17 cellular contexts compared by ENCODE assay signal in the genomic region with DNA sequence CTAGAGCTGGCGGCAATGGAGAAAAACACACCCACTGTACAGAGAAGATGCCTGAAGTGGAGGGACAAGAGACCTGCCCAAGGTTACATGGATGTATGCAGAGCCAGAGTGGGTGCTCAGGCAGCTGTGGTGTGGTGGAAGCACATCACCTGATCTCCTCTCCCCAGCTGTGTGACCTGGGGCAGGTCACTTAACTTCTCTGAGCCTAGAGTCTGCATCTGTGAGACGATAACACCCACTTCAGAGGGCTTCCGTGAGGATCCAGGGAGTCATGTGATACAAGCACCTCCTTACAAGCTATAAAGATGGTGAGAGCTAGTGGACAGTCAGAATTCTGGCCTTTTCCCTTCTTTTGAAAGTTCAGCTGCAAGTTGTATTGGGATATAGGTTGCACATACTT. TPM values are rescaled to one million over a fixed set of nuclear protein-coding genes. Genes with fewer than 3 reads are reported as not detected.
DNase-seq lines count a peak whose midpoint lies in the region; ATAC-seq and TF ChIP-seq lines count a peak whose summit lies in the region.
"Had no signal": no experiment of that assay in that cellular context is flagged by ENCODE, and none has a peak within 500 bp of the region (broad histone marks: within the 10 kb centered on the region; RNA-seq: fewer than 3 reads in every experiment).

No MANE protein-coding gene starts in this region.

- no peaks in the 10 kb centered on the region for H3K9me3 Mint-ChIP-seq in central memory CD8-positive, alpha-beta T cell
- no peaks in the 10 kb centered on the region for H3K9me3 Mint-ChIP-seq in naive thymus-derived CD8-positive, alpha-beta T cell
- H3K9me3 Mint-ChIP-seq: H9 had no signal

- CTCF ChIA-PET in HEK293 (lab: Yijun Ruan, JAX) = interaction anchor here (0.7 kb wide), 1 partner anchor 137 kb away, joined by 3 read pairs; no protein-coding TSS in a partner anchor

- no peak overlapping the region for H3K4me3 Mint-ChIP-seq in central memory CD8-positive, alpha-beta T cell
- H3K4me3 Mint-ChIP-seq in naive thymus-derived CD8-positive, alpha-beta T cell = no peak overlapping the region
- H3K4me3 Mint-ChIP-seq: CD14-positive monocyte, H9 had no signal

- no peak overlapping the region for H3K4me3 ChIP-seq in HEK293 (ENCODE audit: low read depth, low read length)
- H3K4me3 ChIP-seq in MG63 = no peak overlapping the region
- H3K4me3 ChIP-seq: SJSA1 had no signal

- H3K27me3 ChIP-seq in MG63 = no peaks in the 10 kb centered on the region
- H3K27me3 ChIP-seq: SJSA1 had no signal

- no peaks in the 10 kb centered on the region for H3K4me1 ChIP-seq in HEK293 (ENCODE audit: control insufficient read depth, insufficient read depth, low read length)
- H3K4me1 ChIP-seq: SJSA1 had no signal

- POLR2A ChIA-PET in HEK293 (lab: Yijun Ruan, JAX) = no interaction called here
- POLR2A ChIA-PET in naive thymus-derived CD8-positive, alpha-beta T cell (lab: Charles Lee) = interaction anchor here (1.0 to 1.6 kb wide), 2 partner anchors 56 to 122 kb away, joined by 3 to 4 read pairs; no protein-coding TSS in a partner anchor

- ATAC-seq in central memory CD8-positive, alpha-beta T cell (replicated peaks; ENCODE audit: extremely low read depth, poor library complexity, severe bottlenecking) = no peak
- no peak for ATAC-seq in naive thymus-derived CD8-positive, alpha-beta T cell
- ATAC-seq in GM21423 (IDR thresholded peaks at IDR 0.05; ENCODE audit: unreplicated experiment) = no peak
- ATAC-seq: Panc1 had no signal

- H3K36me3 ChIP-seq in HEK293 (ENCODE audit: control insufficient read depth in 2 of 2, insufficient read depth in 1 of 2, low read length in 2 of 2) (no peaks in the 10 kb centered on the region), MG63 (no peaks in the 10 kb centered on the region)
- H3K36me3 ChIP-seq: SJSA1 had no signal

- H3K4me1 Mint-ChIP-seq in central memory CD8-positive, alpha-beta T cell = peaks cover 39% of the 10 kb centered on the region
- peaks cover 30 to 61% (median 51%) of the 10 kb centered on the region in 4 donors for H3K4me1 Mint-ChIP-seq in naive thymus-derived CD8-positive, alpha-beta T cell
- H3K4me1 Mint-ChIP-seq: H9 had no signal

- H3K27me3 Mint-ChIP-seq in central memory CD8-positive, alpha-beta T cell = no peaks in the 10 kb centered on the region
- no peaks in the 10 kb centered on the region for H3K27me3 Mint-ChIP-seq in naive thymus-derived CD8-positive, alpha-beta T cell

- TF ChIP-seq CTCF in HEK293 (tag by site-specific recombination; IDR thresholded peaks at IDR 0.05) = no peak

- H3K36me3 Mint-ChIP-seq in central memory CD8-positive, alpha-beta T cell (ENCODE audit: insufficient read depth) = peaks cover 2% of the 10 kb centered on the region
- no peaks in the 10 kb centered on the region for H3K36me3 Mint-ChIP-seq in naive thymus-derived CD8-positive, alpha-beta T cell
- H3K36me3 Mint-ChIP-seq: CD14-positive monocyte had no signal

- DNase-seq in central memory CD8-positive, alpha-beta T cell (ENCODE audit: low spot score in 2 of 2) = no peak
- DNase-seq in naive thymus-derived CD8-positive, alpha-beta T cell = no peak
- DNase-seq in SHP77 treated with DMSO at 0.1 percent for 48 hours (lab: John Stamatoyannopoulos, UW) (no peak), MG63 (no peak)
- DNase-seq: COR-L47, DMS 273 treated with DMSO at 0.1 percent for 48 hours, DND-41, H9, IMR-90, NCI-H1105, NCI-H1694 had no signal

- peak overlapping the region; percentile 25 for H3K27ac Mint-ChIP-seq in central memory CD8-positive, alpha-beta T cell (ENCODE audit: low read depth)
- H3K27ac Mint-ChIP-seq in naive thymus-derived CD8-positive, alpha-beta T cell = peak overlapping the region in 7 of 10 donors; percentile 5 to 87 (median 61)
- H3K27ac Mint-ChIP-seq: H9 had no signal

- H3K27ac ChIP-seq in HEK293 (ENCODE audit: extremely low read depth, low read depth, low read length) = no peak overlapping the region
- H3K27ac ChIP-seq in temporal lobe (ENCODE audit: low read depth, low read length) = peak overlapping the region; percentile 77
- H3K27ac ChIP-seq: SJSA1 had no signal

- H3K9me3 ChIP-seq in HEK293 (ENCODE audit: control insufficient read depth, insufficient read depth, low read depth, low read length) = no peaks in the 10 kb centered on the region
- no peaks in the 10 kb centered on the region for H3K9me3 ChIP-seq in MG63
- H3K9me3 ChIP-seq: SJSA1 had no signal

TF ChIP-seq in HEK293, 187 proteins besides CTCF, POLR2A, EP300 and RAD21:
- TF ChIP-seq ZNF768 (tag by site-specific recombination; IDR thresholded peaks at IDR 0.05) = 0 out of 2 replicates have a peak, but pooled peaks have one; percentile 22
- TF ChIP-seq, protein P1, sequence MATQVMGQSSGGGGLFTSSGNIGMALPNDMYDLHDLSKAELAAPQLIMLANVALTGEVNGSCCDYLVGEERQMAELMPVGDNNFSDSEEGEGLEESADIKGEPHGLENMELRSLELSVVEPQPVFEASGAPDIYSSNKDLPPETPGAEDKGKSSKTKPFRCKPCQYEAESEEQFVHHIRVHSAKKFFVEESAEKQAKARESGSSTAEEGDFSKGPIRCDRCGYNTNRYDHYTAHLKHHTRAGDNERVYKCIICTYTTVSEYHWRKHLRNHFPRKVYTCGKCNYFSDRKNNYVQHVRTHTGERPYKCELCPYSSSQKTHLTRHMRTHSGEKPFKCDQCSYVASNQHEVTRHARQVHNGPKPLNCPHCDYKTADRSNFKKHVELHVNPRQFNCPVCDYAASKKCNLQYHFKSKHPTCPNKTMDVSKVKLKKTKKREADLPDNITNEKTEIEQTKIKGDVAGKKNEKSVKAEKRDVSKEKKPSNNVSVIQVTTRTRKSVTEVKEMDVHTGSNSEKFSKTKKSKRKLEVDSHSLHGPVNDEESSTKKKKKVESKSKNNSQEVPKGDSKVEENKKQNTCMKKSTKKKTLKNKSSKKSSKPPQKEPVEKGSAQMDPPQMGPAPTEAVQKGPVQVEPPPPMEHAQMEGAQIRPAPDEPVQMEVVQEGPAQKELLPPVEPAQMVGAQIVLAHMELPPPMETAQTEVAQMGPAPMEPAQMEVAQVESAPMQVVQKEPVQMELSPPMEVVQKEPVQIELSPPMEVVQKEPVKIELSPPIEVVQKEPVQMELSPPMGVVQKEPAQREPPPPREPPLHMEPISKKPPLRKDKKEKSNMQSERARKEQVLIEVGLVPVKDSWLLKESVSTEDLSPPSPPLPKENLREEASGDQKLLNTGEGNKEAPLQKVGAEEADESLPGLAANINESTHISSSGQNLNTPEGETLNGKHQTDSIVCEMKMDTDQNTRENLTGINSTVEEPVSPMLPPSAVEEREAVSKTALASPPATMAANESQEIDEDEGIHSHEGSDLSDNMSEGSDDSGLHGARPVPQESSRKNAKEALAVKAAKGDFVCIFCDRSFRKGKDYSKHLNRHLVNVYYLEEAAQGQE (tag by site-specific recombination; IDR thresholded peaks at IDR 0.05) = no peak
TF ChIP-seq in HEK293: peak in this region for 1.

RNA-seq across cellular contexts. Expression of a gene that starts 55.1 kb away (rescaled TPM):
- total RNA-seq in naive thymus-derived CD8-positive, alpha-beta T cell = 100 to 1,000 TPM; 147 to 162 TPM
- 10 to 100 TPM; 23.1 to 41.0 (median 38.9) TPM for polyA plus RNA-seq in naive thymus-derived CD8-positive, alpha-beta T cell
- 209 TPM for total RNA-seq in temporal lobe
- total RNA-seq in MG63 (2014; rRNA removed; shearing (Covaris generic); ENCODE audit: low replicate concordance) = 46.9 and 60.1 TPM in 2 replicates
